25 cellular contexts compared by ENCODE assay signal in genomic region chr4:38326499-38326898, GRCh38.
"Had no signal": no experiment of that assay in that cellular context is flagged by ENCODE, and none has a peak within 500 bp of the region (broad histone marks: within the 10 kb centered on the region; RNA-seq: fewer than 3 reads in every experiment).

No MANE protein-coding gene starts in this region.

- H3K9ac ChIP-seq: SK-N-SH had no signal

- H3K9me3 ChIP-seq: Peyer's patch, SK-N-SH had no signal

- H3K27ac ChIP-seq: cardiac muscle cell, Peyer's patch, RWPE1, SJCRH30 had no signal

- H3K4me3 ChIP-seq: cardiac muscle cell, Peyer's patch, SJCRH30 had no signal

- H3K4me2 ChIP-seq: SK-N-SH had no signal

- H3K36me3 ChIP-seq: cardiac muscle cell, Peyer's patch, SJCRH30 had no signal

- DNase-seq: activated CD4-positive, alpha-beta T cell treated with anti-CD3 and anti-CD28 coated beads for 4 hours; activated CD8-positive, alpha-beta memory T cell treated with anti-CD3 and anti-CD28 coated beads, Interleukin-2, amount 50 U/mL, for 4 hours; activated CD8-positive, alpha-beta T cell treated with anti-CD3 and anti-CD28 coated beads for 36 hours; activated gamma-delta T cell treated with Interleukin-2 at 50 U/mL for 16 hours; activated T-cell treated with anti-CD3 and anti-CD28 coated beads, Interleukin-2, amount 50 U/mL, for 72 hours; amygdala; Kasumi-1; KBM-7; NCI-H1105 treated with DMSO at 0.1 percent for 48 hours; NCI-H1436 treated with DMSO at 0.1 percent for 48 hours; NCI-H187; NCI-H2081; NCI-H2171; NCI-H226; NCI-H510A treated with DMSO at 0.1 percent for 48 hours; NCI-H69; Peyer's patch; Right ventricle myocardium superior; SJCRH30; SK-N-SH had no signal

- H3K27ac Mint-ChIP-seq: activated CD8-positive, alpha-beta T cell treated with anti-CD3 and anti-CD28 coated beads for 36 hours; activated T-cell treated with anti-CD3 and anti-CD28 coated beads, Interleukin-2, amount 50 U/mL, for 72 hours; activated T-helper 2 cell treated with anti-CD3 and anti-CD28 coated beads, Interferon-gamma antibody, Interleukin-2, Interleukin-4, amounts not matched to agents 10 μg/mL and 5 μg/mL and 100 μg/mL, durations not matched to agents 14 hours and 24 hours and 36 hours; brain had no signal

- H3K27me3 ChIP-seq: cardiac muscle cell, Peyer's patch, SJCRH30 had no signal

- H3K4me3 Mint-ChIP-seq: activated CD8-positive, alpha-beta T cell treated with anti-CD3 and anti-CD28 coated beads for 36 hours; activated naive CD8-positive, alpha-beta T cell; activated T-cell treated with anti-CD3 and anti-CD28 coated beads, Interleukin-2, amount 50 U/mL, for 72 hours had no signal

- H3K27me3 Mint-ChIP-seq: activated CD8-positive, alpha-beta T cell treated with anti-CD3 and anti-CD28 coated beads for 36 hours; activated naive CD8-positive, alpha-beta T cell; brain had no signal

- H3K36me3 Mint-ChIP-seq: brain had no signal
